In genomic region chr3:125915792-125916375, GRCh38 we compare ENCODE assay signal across 8 cellular contexts. TPM values are rescaled to one million over a fixed set of nuclear protein-coding genes. Genes with fewer than 3 reads are reported as not detected.
DNase-seq lines count a peak whose midpoint lies in the region; ATAC-seq and TF ChIP-seq lines count a peak whose summit lies in the region.
"Not testable (repeated sequence)": the region's sequence is repeated elsewhere in the genome, so short reads cannot be mapped to it uniquely, and the experiment has no call there.

No MANE protein-coding gene starts in this region.

- peak overlapping the region in 1 of 2 donors; percentile 35 for H3K27ac ChIP-seq in aorta (ENCODE audit: low read depth in 1 of 2, low read length in 2 of 2)

- not testable (repeated sequence) for H3K9me3 ChIP-seq in aorta (ENCODE audit: control insufficient read depth, low read length)

- not testable (repeated sequence) for TF ChIP-seq POLR2A in GM18505 (IDR thresholded peaks at IDR 0.05; ENCODE audit: borderline replicate concordance, extremely low read depth, insufficient read depth, insufficient read length)

- H3K4me1 ChIP-seq in aorta (ENCODE audit: control insufficient read depth in 1 of 2, insufficient read depth in 2 of 2, low read length in 2 of 2): not testable (repeated sequence)

- peak overlapping the region; percentile 39 to 42 for H3K4me3 ChIP-seq in aorta (ENCODE audit: low read length in 2 of 2)

- DNase-seq in NCI-H2029 treated with DMSO at 0.1 percent for 48 hours (lab: John Stamatoyannopoulos, UW) (peak; percentile 95), T1000 (lab: John Stamatoyannopoulos, UW) (peak; percentile 99), astrocyte of the hippocampus (ENCODE audit: low read depth, low spot score) (peak; percentile 99), hepatic stellate cell (ENCODE audit: low spot score) (peak; percentile 89), renal cortical epithelial cell (ENCODE audit: low read depth) (peak; percentile 93), aorta (peak; percentile 100)

- 1% methylated on average over 37 to 40 of the region's 40 CpGs for WGBS in aorta, 2 donors

- not testable (repeated sequence) for H3K36me3 ChIP-seq in aorta (ENCODE audit: control insufficient read depth in 1 of 2, insufficient read depth in 2 of 2, low read length in 1 of 2)

- not testable (repeated sequence) for H3K27me3 ChIP-seq in aorta (ENCODE audit: control insufficient read depth in 1 of 2, insufficient read depth in 2 of 2, low read length in 1 of 2)

- intact Hi-C loops in aorta (cut with DNase I): not testable (repeated sequence)

- peak; percentile 78 for ATAC-seq in GM18505 (IDR thresholded peaks at IDR 0.05; ENCODE audit: unreplicated experiment)
- ATAC-seq in HG03025 (IDR thresholded peaks at IDR 0.05; ENCODE audit: low FRiP score, unreplicated experiment): peak; percentile 90
- peak; percentile 88 for ATAC-seq in aorta (ENCODE audit: low FRiP score)

RNA-seq across cellular contexts. Expression of gene ROPN1B, which starts 53.1 kb away (rescaled TPM):
- total RNA-seq in renal cortical epithelial cell (not detected in 2 replicates), aorta (under 1 TPM in 1 of 2 donors, not detected in 1; 0.48 TPM)
- polyA plus RNA-seq in aorta: 1 to 10 TPM in 1 of 2 donors, under 1 TPM in 1; 0.28 to 2.6 TPM
